Comparison of ENCODE assay signal across 15 cellular contexts in the genomic region with DNA sequence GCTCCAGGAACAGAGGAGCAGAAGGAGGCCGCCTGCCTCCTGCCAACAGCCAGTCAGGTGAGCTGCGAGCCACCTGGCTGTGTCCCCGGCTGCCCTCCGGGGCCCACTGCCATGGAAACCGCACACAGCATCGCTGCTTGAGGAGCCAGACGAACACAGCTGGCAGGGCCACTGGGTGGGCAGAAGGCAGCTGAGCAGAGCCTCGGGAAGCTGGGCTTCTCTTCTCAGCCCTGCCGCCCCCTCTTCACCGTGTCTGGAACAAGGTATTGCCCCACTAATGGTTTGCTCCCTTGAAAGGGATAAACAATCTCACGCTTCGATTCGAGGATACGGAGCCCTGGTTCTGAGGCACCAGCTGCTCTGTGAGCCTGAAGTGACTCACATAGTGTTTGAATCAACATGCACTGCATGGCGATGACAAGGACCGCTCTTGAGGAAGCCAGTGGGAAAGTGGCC.
DNase-seq lines count a peak whose midpoint lies in the region; ATAC-seq and TF ChIP-seq lines count a peak whose summit lies in the region.
"Had no signal": no experiment of that assay in that cellular context is flagged by ENCODE, and none has a peak within 500 bp of the region (broad histone marks: within the 10 kb centered on the region; RNA-seq: fewer than 3 reads in every experiment).

No MANE protein-coding gene starts in this region.

- 48% methylated on average over 16 of the region's 16 CpGs for WGBS in right cardiac atrium

- H3K4me1 ChIP-seq in right cardiac atrium (ENCODE audit: control insufficient read depth, insufficient read depth, low read length): peaks cover 2% of the 10 kb centered on the region
- H3K4me1 ChIP-seq: tibial nerve had no signal

- no peak overlapping the region for H3K27ac ChIP-seq in right cardiac atrium (ENCODE audit: low read length)
- H3K27ac ChIP-seq: tibial nerve had no signal

- intact Hi-C loops in right cardiac atrium (cut with DNase I): no loop called here
- intact Hi-C loops in left ventricle myocardium superior (cut with micrococcal nuclease): no loop called here

- H3K4me1 Mint-ChIP-seq in type B pancreatic cell (ENCODE audit: unreplicated experiment) (no peaks in the 10 kb centered on the region), nephron progenitor cell (no peaks in the 10 kb centered on the region)
- H3K4me1 Mint-ChIP-seq: activated CD4-positive, alpha-beta T cell treated with anti-CD3 and anti-CD28 coated beads, Interleukin-2, amount 10 ng/mL, durations not matched to agents 7 days and 5 days had no signal

- no peaks in the 10 kb centered on the region for H3K9me3 Mint-ChIP-seq in type B pancreatic cell
- peaks cover 12% of the 10 kb centered on the region for H3K9me3 Mint-ChIP-seq in nephron progenitor cell
- H3K9me3 Mint-ChIP-seq: activated CD4-positive, alpha-beta T cell treated with anti-CD3 and anti-CD28 coated beads, Interleukin-2, amount 10 ng/mL, durations not matched to agents 7 days and 5 days; T-helper 2 cell treated with Interferon-gamma antibody and Interleukin-4, amounts not matched to agents 5 μg/mL and 100 μg/mL, for 36 hours had no signal

- H3K27me3 ChIP-seq in right cardiac atrium (ENCODE audit: control insufficient read depth, insufficient read depth): no peaks in the 10 kb centered on the region
- H3K27me3 ChIP-seq: tibial nerve had no signal

- no peaks in the 10 kb centered on the region for H3K36me3 Mint-ChIP-seq in type B pancreatic cell
- H3K36me3 Mint-ChIP-seq in nephron progenitor cell (ENCODE audit: low read depth): no peaks in the 10 kb centered on the region

- H3K27me3 Mint-ChIP-seq in type B pancreatic cell (no peaks in the 10 kb centered on the region), nephron progenitor cell (ENCODE audit: low read depth, poor library complexity) (peaks cover 10% of the 10 kb centered on the region)
- H3K27me3 Mint-ChIP-seq: progenitor cell of endocrine pancreas had no signal

- TF ChIP-seq CTCF in fibroblast of pulmonary artery (IDR thresholded peaks at IDR 0.05; ENCODE audit: low read length, missing control alignments): no peak
- no peak for TF ChIP-seq CTCF in type B pancreatic cell (conservative IDR thresholded peaks at IDR 0.05)
- TF ChIP-seq CTCF in nephron progenitor cell (IDR thresholded peaks at IDR 0.05): no peak

- no peak overlapping the region for H3K4me3 ChIP-seq in right cardiac atrium (ENCODE audit: low read length)
- no peak overlapping the region for H3K4me3 ChIP-seq in fibroblast of pulmonary artery (replicated peaks; ENCODE audit: low read depth, low read length)
- H3K4me3 ChIP-seq: tibial nerve had no signal

- H3K4me3 Mint-ChIP-seq in type B pancreatic cell: no peak overlapping the region
- H3K4me3 Mint-ChIP-seq in nephron progenitor cell: no peak overlapping the region
- H3K4me3 Mint-ChIP-seq: activated CD4-positive, alpha-beta T cell treated with anti-CD3 and anti-CD28 coated beads, Interleukin-2, amount 10 ng/mL, durations not matched to agents 7 days and 5 days; T-helper 2 cell treated with Interferon-gamma antibody and Interleukin-4, amounts not matched to agents 5 μg/mL and 100 μg/mL, for 36 hours had no signal

- ATAC-seq in right cardiac atrium (peak; percentile 53 to 74), left ventricle myocardium superior (no peak), HG03571 (IDR thresholded peaks at IDR 0.05; ENCODE audit: unreplicated experiment) (no peak)

- H3K9me3 ChIP-seq in right cardiac atrium (ENCODE audit: control insufficient read depth, low read length): no peaks in the 10 kb centered on the region
- H3K9me3 ChIP-seq: tibial nerve had no signal

- DNase-seq in right cardiac atrium (peak in 1 of 3 donors; percentile 36), left ventricle myocardium superior (no peak), NCI-H69 (lab: John Stamatoyannopoulos, UW) (peak; percentile 86), fibroblast of pulmonary artery (ENCODE audit: low read depth) (peak; percentile 38), type B pancreatic cell (ENCODE audit: extremely low spot score, unreplicated experiment) (no peak), nephron progenitor cell (no peak), middle frontal gyrus (ENCODE audit: extremely low spot score, low spot score) (no peak)
- DNase-seq: activated CD4-positive, alpha-beta T cell treated with anti-CD3 and anti-CD28 coated beads, Interleukin-2, amount 10 ng/mL, durations not matched to agents 7 days and 5 days; Kasumi-1; NCI-H526 treated with DMSO at 0.1 percent for 48 hours; Right ventricle myocardium superior had no signal

- H3K27ac Mint-ChIP-seq in type B pancreatic cell (peak overlapping the region; percentile 65), nephron progenitor cell (no peak overlapping the region)
- H3K27ac Mint-ChIP-seq: activated CD4-positive, alpha-beta T cell treated with anti-CD3 and anti-CD28 coated beads, Interleukin-2, amount 10 ng/mL, durations not matched to agents 7 days and 5 days; progenitor cell of endocrine pancreas; T-helper 2 cell treated with Interferon-gamma antibody and Interleukin-4, amounts not matched to agents 5 μg/mL and 100 μg/mL, for 36 hours had no signal

Comparison
In these comparisons a context has a peak if more than half of its experiments do, and no peak if none do; other contexts are left out.
1. ATAC-seq: peak in right cardiac atrium (2 of 2); none in left ventricle myocardium superior (single experiment) and HG03571 (single experiment).
2. DNase-seq: peak in NCI-H69 (single experiment) and fibroblast of pulmonary artery (single experiment); none in left ventricle myocardium superior (single experiment), type B pancreatic cell (single experiment), nephron progenitor cell (single experiment) and middle frontal gyrus (single experiment).